In genomic region chr10:91604936-91605534, GRCh38 we compare ENCODE assay signal across 2 cellular contexts.
TF ChIP-seq lines count a peak whose summit lies in the region.

No MANE protein-coding gene starts in this region.

TF ChIP-seq in SK-N-SH, 30 proteins besides CTCF, POLR2A, EP300 and RAD21 (continued from another document):
- no peak for TF ChIP-seq IRF3 (IDR thresholded peaks at IDR 0.05; ENCODE audit: low read depth, low read length)

TF ChIP-seq in SK-N-SH treated with all-trans-retinoic acid at 6 μM for 48 hours, 23 proteins besides CTCF, POLR2A, EP300 and RAD21 (continued from another document):
- TF ChIP-seq TSHZ2 (CRISPR knock-in tag; IDR thresholded peaks at IDR 0.05) (no peak), PPARA (CRISPR knock-in tag; IDR thresholded peaks at IDR 0.05; ENCODE audit: borderline replicate concordance) (no peak), ESRRG (CRISPR knock-in tag; IDR thresholded peaks at IDR 0.05) (no peak)
